20 cellular contexts compared by ENCODE assay signal in genomic region chr13:91459485-91459884, GRCh38.
"Had no signal": no experiment of that assay in that cellular context is flagged by ENCODE, and none has a peak within 500 bp of the region (broad histone marks: within the 10 kb centered on the region; RNA-seq: fewer than 3 reads in every experiment).

No MANE protein-coding gene starts in this region.

- DNase-seq: activated B cell treated with CpG ODN at 0.5 μM for 24 hours; activated CD4-positive, alpha-beta T cell treated with anti-CD3 and anti-CD28 coated beads for 4 hours; activated CD4-positive, alpha-beta T cell treated with anti-CD3 and anti-CD28 coated beads, Interleukin-2, amount 50 U/mL, for 48 hours; activated CD8-positive, alpha-beta memory T cell treated with anti-CD3 and anti-CD28 coated beads, Interleukin-2, amount 50 U/mL, for 48 hours; activated effector memory CD4-positive, alpha-beta T cell treated with Interleukin-2 at 50 U/mL for 16 hours; activated naive CD4-positive, alpha-beta T cell treated with anti-CD3 and anti-CD28 coated beads, Interleukin-2, amount 10 ng/mL, durations not matched to agents 7 days and 5 days; activated T-cell treated with anti-CD3 and anti-CD28 coated beads, Interleukin-2, amount 50 U/mL, for 48 hours; effector CD8-positive, alpha-beta T cell; erythroblast; foreskin keratinocyte; immature natural killer cell; spleen; stimulated activated CD4-positive, alpha-beta T cell treated with anti-CD3 and anti-CD28 coated beads, Interleukin-4, amount 100 ng/mL, for 1 hour had no signal

- H3K4me1 ChIP-seq: foreskin keratinocyte, prostate gland, spleen, vagina had no signal

- H3K4me3 ChIP-seq: hepatocyte, lung, prostate gland, spleen, thoracic aorta, vagina had no signal

- H3K9me3 ChIP-seq: prostate gland, spleen, thoracic aorta, vagina had no signal

- ATAC-seq: foreskin keratinocyte; left lobe of liver; naive thymus-derived CD8-positive, alpha-beta T cell had no signal

- H3K36me3 ChIP-seq: prostate gland, spleen, thoracic aorta, vagina had no signal

- H3K27me3 ChIP-seq: foreskin keratinocyte, hepatocyte, spleen, vagina had no signal

- H3K27ac ChIP-seq: foreskin keratinocyte, hepatocyte, prostate gland, spleen, thoracic aorta, vagina had no signal
